ENCODE assay signal across 8 cellular contexts in genomic region chr12:118330421-118331018, GRCh38. TPM values are rescaled to one million over a fixed set of nuclear protein-coding genes. Genes with fewer than 3 reads are reported as not detected.
A peak's percentile ranks its signal among the peaks of the same experiment; 100 is the strongest.
DNase-seq lines count a peak whose midpoint lies in the region; ATAC-seq and TF ChIP-seq lines count a peak whose summit lies in the region.

No MANE protein-coding gene starts in this region.

- no peaks in the 10 kb centered on the region; the same call in 1 of the 2 replicates for H3F3A ChIP-seq in DOHH2 (ENCODE audit: control insufficient read depth, insufficient read depth)

- ATAC-seq in GM21737 (IDR thresholded peaks at IDR 0.05; ENCODE audit: unreplicated experiment) (peak; percentile 64), GM21360 (IDR thresholded peaks at IDR 0.05; ENCODE audit: unreplicated experiment) (no peak)

- H3K4me3 ChIP-seq in DOHH2 (ENCODE audit: low read length) = peak overlapping the region; percentile 21; the same call in 1 of the 2 replicates
- no peak overlapping the region for H3K4me3 ChIP-seq in fibroblast of villous mesenchyme (ENCODE audit: low read depth, low read length)
- no peak overlapping the region for H3K4me3 ChIP-seq in esophagus muscularis mucosa
- H3K4me3 ChIP-seq in testis = no peak overlapping the region

- no peak for TF ChIP-seq CTCF in DOHH2 (IDR thresholded peaks at IDR 0.05; ENCODE audit: low read depth, low read length, poor library complexity, severe bottlenecking)
- no peak for TF ChIP-seq CTCF in fibroblast of villous mesenchyme (IDR thresholded peaks at IDR 0.05; ENCODE audit: insufficient read depth, low read depth, low read length)
- no peak for TF ChIP-seq CTCF in esophagus muscularis mucosa (IDR thresholded peaks at IDR 0.05)
- TF ChIP-seq CTCF in testis (IDR thresholded peaks at IDR 0.05) = no peak

- H3K79me2 ChIP-seq in DOHH2 (ENCODE audit: control insufficient read depth, low read length) = peaks cover 85% of the 10 kb centered on the region

- H3K4me2 ChIP-seq in DOHH2 (ENCODE audit: low read length) = peak overlapping the region; percentile 53

- intact Hi-C loops in esophagus muscularis mucosa (cut with DNase I) = no loop called here
- intact Hi-C loops in testis (cut with DNase I; ENCODE audit: low total_unique reads) = no loop called here

- TF ChIP-seq POLR2A in esophagus muscularis mucosa (IDR thresholded peaks at IDR 0.05; ENCODE audit: low read depth) (no peak), testis (IDR thresholded peaks at IDR 0.05) (no peak)

- H3K27me3 ChIP-seq in DOHH2 (ENCODE audit: control insufficient read depth, low read length) = no peaks in the 10 kb centered on the region
- H3K27me3 ChIP-seq in esophagus muscularis mucosa = no peaks in the 10 kb centered on the region
- H3K27me3 ChIP-seq in testis = no peaks in the 10 kb centered on the region

- no peaks in the 10 kb centered on the region for H3K9me2 ChIP-seq in DOHH2 (replicated peaks; ENCODE audit: control insufficient read depth, low read length)

- peak; percentile 63 for DNase-seq in NCI-H226
- DNase-seq in fibroblast of villous mesenchyme (ENCODE audit: low read depth) = peak; percentile 88
- DNase-seq in NCI-H69 (lab: John Stamatoyannopoulos, UW) = no peak
- no peak for DNase-seq in esophagus muscularis mucosa (ENCODE audit: extremely low spot score)
- DNase-seq in testis = no peak

- H3K4me1 ChIP-seq in DOHH2 (ENCODE audit: control insufficient read depth, low read length) = peaks cover 46% of the 10 kb centered on the region
- peaks cover 0 to 22% (median 15%) of the 10 kb centered on the region in 4 donors for H3K4me1 ChIP-seq in esophagus muscularis mucosa
- H3K4me1 ChIP-seq in testis = no peaks in the 10 kb centered on the region

- H3K36me3 ChIP-seq in DOHH2 (ENCODE audit: control insufficient read depth, low read length) (peaks cover 9% of the 10 kb centered on the region), esophagus muscularis mucosa (no peaks in the 10 kb centered on the region), testis (ENCODE audit: low read depth, missing control alignments) (no peaks in the 10 kb centered on the region)

- H3K9me3 ChIP-seq in DOHH2 (ENCODE audit: control insufficient read depth, insufficient read depth, low read length) (no peaks in the 10 kb centered on the region), esophagus muscularis mucosa (no peaks in the 10 kb centered on the region), testis (no peaks in the 10 kb centered on the region)

- no peak for TF ChIP-seq EP300 in esophagus muscularis mucosa (IDR thresholded peaks at IDR 0.05)

- H3K27ac ChIP-seq in DOHH2 (ENCODE audit: low read depth, low read length) (peak overlapping the region; percentile 7), esophagus muscularis mucosa (replicated peaks in 1 of 4) (no peak overlapping the region), testis (no peak overlapping the region)

- no peaks in the 10 kb centered on the region for H4K20me1 ChIP-seq in DOHH2 (ENCODE audit: control insufficient read depth, insufficient read depth, low read depth, low read length)

- 30% methylated on average over 3 of the region's 3 CpGs for WGBS in esophagus muscularis mucosa
- WGBS in testis, 2 donors = 75 to 79% methylated on average over 3 of the region's 3 CpGs

RNA-seq across cellular contexts. Expression of gene TAOK3, which starts 42.2 kb away (rescaled TPM):
- total RNA-seq in fibroblast of villous mesenchyme (31.2 and 34.5 TPM in 2 replicates), esophagus muscularis mucosa (10 to 100 TPM; 34.6 to 44.9 (median 39.6) TPM), testis (10 to 100 TPM; 51.9 to 64.8 TPM)
- 20.5 TPM for polyA plus RNA-seq in testis (ENCODE audit: insufficient read depth, low read depth, low replicate concordance)

RNA-seq across cellular contexts. Expression of gene SUDS3, which starts 45.8 kb away (rescaled TPM):
- total RNA-seq in fibroblast of villous mesenchyme (34.1 and 53.5 TPM in 2 replicates), esophagus muscularis mucosa (10 to 100 TPM; 34.5 to 76.0 (median 62.7) TPM), testis (10 to 100 TPM; 73.1 to 89.1 TPM)
- polyA plus RNA-seq in testis (ENCODE audit: insufficient read depth, low read depth, low replicate concordance) = 42.3 TPM

Comparison
In these comparisons a context has a peak if more than half of its experiments do, and no peak if none do; other contexts are left out.
1. DNase-seq: peak in NCI-H226 (single experiment) and fibroblast of villous mesenchyme (single experiment); none in NCI-H69 (single experiment), esophagus muscularis mucosa (single experiment) and testis (single experiment).